Comparison of ENCODE assay signal across 2 cellular contexts in genomic region chr2:190409616-190410015, GRCh38.
TF ChIP-seq lines count a peak whose summit lies in the region.

No MANE protein-coding gene starts in this region.

TF ChIP-seq in IMR-90, 13 proteins besides CTCF, POLR2A, EP300 and RAD21:
- no peak for TF ChIP-seq NFE2L2 (IDR thresholded peaks at IDR 0.05; ENCODE audit: low read depth, low read length)
- TF ChIP-seq CHD1 (IDR thresholded peaks at IDR 0.05; ENCODE audit: low read depth, low read length): no peak
- TF ChIP-seq SMC3 (IDR thresholded peaks at IDR 0.05; ENCODE audit: low read depth, low read length): no peak
- TF ChIP-seq RCOR1 (IDR thresholded peaks at IDR 0.05; ENCODE audit: insufficient replicate concordance, low read length): no peak
- no peak for TF ChIP-seq FOS (IDR thresholded peaks at IDR 0.05; ENCODE audit: low read depth, low read length)
- no peak for TF ChIP-seq BHLHE40 (IDR thresholded peaks at IDR 0.05; ENCODE audit: low read depth, low read length)
- TF ChIP-seq MAZ (IDR thresholded peaks at IDR 0.05; ENCODE audit: borderline replicate concordance, low read depth, low read length): no peak
- no peak for TF ChIP-seq MAFK (IDR thresholded peaks at IDR 0.05; ENCODE audit: low read depth, low read length)
- no peak for TF ChIP-seq ELK1 (IDR thresholded peaks at IDR 0.05; ENCODE audit: borderline replicate concordance, low read depth, low read length)
- no peak for TF ChIP-seq USF2 (IDR thresholded peaks at IDR 0.05; ENCODE audit: low read depth, low read length)
- no peak for TF ChIP-seq CEBPB (IDR thresholded peaks at IDR 0.05; ENCODE audit: low read depth, low read length)
- no peak for TF ChIP-seq MXI1 (IDR thresholded peaks at IDR 0.05; ENCODE audit: borderline replicate concordance, low read depth, low read length)
- TF ChIP-seq RFX5 (IDR thresholded peaks at IDR 0.05; ENCODE audit: low read depth, low read length): no peak

TF ChIP-seq in GM12878, 131 proteins besides CTCF, POLR2A, EP300 and RAD21:
- TF ChIP-seq CBX5 (IDR thresholded peaks at IDR 0.05; ENCODE audit: low read depth) (no peak), CHD2 (IDR thresholded peaks at IDR 0.05; ENCODE audit: borderline replicate concordance, low read depth, low read length) (no peak), RELA (IDR thresholded peaks at IDR 0.05; ENCODE audit: borderline replicate concordance, partially characterized antibody) (no peak), POU2F2 (IDR thresholded peaks at IDR 0.05; ENCODE audit: borderline replicate concordance, low read depth, low read length) (no peak), RELB (IDR thresholded peaks at IDR 0.05; ENCODE audit: low read depth) (no peak), PKNOX1 (IDR thresholded peaks at IDR 0.05) (no peak), TBL1XR1 (IDR thresholded peaks at IDR 0.05; ENCODE audit: low read depth, low read length) (no peak), IRF5 (IDR thresholded peaks at IDR 0.05; ENCODE audit: borderline replicate concordance) (no peak), REST (IDR thresholded peaks at IDR 0.05; ENCODE audit: low read depth, low read length) (no peak), SMC3 (IDR thresholded peaks at IDR 0.05; ENCODE audit: borderline replicate concordance, low read length) (no peak), HDAC2 (IDR thresholded peaks at IDR 0.05) (no peak), WRNIP1 (IDR thresholded peaks at IDR 0.05; ENCODE audit: borderline replicate concordance, low read depth, low read length) (no peak), JUNB (IDR thresholded peaks at IDR 0.05) (no peak), LARP7 (IDR thresholded peaks at IDR 0.05) (no peak), NR2C1 (IDR thresholded peaks at IDR 0.05) (no peak), E4F1 (IDR thresholded peaks at IDR 0.05; ENCODE audit: borderline replicate concordance, partially characterized antibody) (no peak), SRF (IDR thresholded peaks at IDR 0.05; ENCODE audit: low read depth in 2 of 2, low read length in 2 of 2) (no peak), TCF12 (IDR thresholded peaks at IDR 0.05; ENCODE audit: low read depth, low read length) (no peak), TAF1 (IDR thresholded peaks at IDR 0.05; ENCODE audit: borderline replicate concordance, low read depth, low read length) (no peak), ELK1 (IDR thresholded peaks at IDR 0.05; ENCODE audit: low read depth, low read length) (no peak)
